ENCODE assay signal across 10 cellular contexts in genomic region chr6:163260111-163260895, GRCh38.
A peak's percentile ranks its signal among the peaks of the same experiment; 100 is the strongest.
DNase-seq lines count a peak whose midpoint lies in the region; ATAC-seq and TF ChIP-seq lines count a peak whose summit lies in the region.
"Had no signal": no experiment of that assay in that cellular context is flagged by ENCODE, and none has a peak within 500 bp of the region (broad histone marks: within the 10 kb centered on the region; RNA-seq: fewer than 3 reads in every experiment).

No MANE protein-coding gene starts in this region.

- TF ChIP-seq CTCF in CD14-positive monocyte (IDR thresholded peaks at IDR 0.05) = no peak
- no peak for TF ChIP-seq CTCF in gastroesophageal sphincter (IDR thresholded peaks at IDR 0.05)
- TF ChIP-seq CTCF in PC-9 (conservative IDR thresholded peaks at IDR 0.05) = no peak

- H4K20me1 ChIP-seq in PC-9 (ENCODE audit: insufficient read depth) = no peaks in the 10 kb centered on the region

- H3K4me1 ChIP-seq in gastroesophageal sphincter = peaks cover 0 to 20% (median 12%) of the 10 kb centered on the region in 3 donors
- H3K4me1 ChIP-seq in neuron (ENCODE audit: insufficient read depth, low read length) = peaks cover 33% of the 10 kb centered on the region
- peaks cover 9% of the 10 kb centered on the region for H3K4me1 ChIP-seq in PC-9 (replicated peaks; ENCODE audit: insufficient read depth)

- TF ChIP-seq EP300 in gastroesophageal sphincter (IDR thresholded peaks at IDR 0.05) = no peak

- H3K36me3 ChIP-seq in gastroesophageal sphincter (no peaks in the 10 kb centered on the region), neuron (ENCODE audit: insufficient read depth, low read length) (no peaks in the 10 kb centered on the region), PC-9 (ENCODE audit: low read depth) (no peaks in the 10 kb centered on the region)

- no peaks in the 10 kb centered on the region for H3K9me3 ChIP-seq in gastroesophageal sphincter
- H3K9me3 ChIP-seq in neuron (ENCODE audit: low read length) = peaks cover 2% of the 10 kb centered on the region
- no peaks in the 10 kb centered on the region for H3K9me3 ChIP-seq in PC-9 (ENCODE audit: insufficient read depth, low read depth)

- intact Hi-C loops in CD14-positive monocyte (cut with micrococcal nuclease) = no loop called here
- intact Hi-C loops in PC-9 (cut with micrococcal nuclease; ENCODE audit: unreplicated experiment) = no loop called here

- H2AFZ ChIP-seq in neuron (ENCODE audit: low read depth, low read length) (peak overlapping the region; percentile 85), PC-9 (no peak overlapping the region)

- no TSS peak for BruUV-seq in PC-9 (replicated peaks; lab: Mats Ljungman, UMichigan)

- no peaks in the 10 kb centered on the region for H3K27me3 ChIP-seq in gastroesophageal sphincter
- no peaks in the 10 kb centered on the region for H3K27me3 ChIP-seq in neuron (ENCODE audit: insufficient read depth, low read length)
- no peaks in the 10 kb centered on the region for H3K27me3 ChIP-seq in PC-9 (ENCODE audit: insufficient read depth, low read depth)

- H3K4me2 ChIP-seq in PC-9 = no peak overlapping the region

- DNase-seq in CD14-positive monocyte (ENCODE audit: low spot score) (no peak), NCI-H526 treated with DMSO at 0.1 percent for 48 hours (lab: John Stamatoyannopoulos, UW) (peak; percentile 72), PC-9 (no peak), NCI-H446 (lab: John Stamatoyannopoulos, UW) (no peak)
- no peak for DNase-seq in NK-92 treated with Interleukin-12 subunit alpha and Interleukin-12 subunit beta, amount 100 ng/mL, for 24 hours (lab: John Stamatoyannopoulos, UW)
- DNase-seq: stimulated activated naive CD4-positive, alpha-beta T cell had no signal

- 0 out of 2 replicates have a peak, but pooled peaks cover 5% of the 10 kb centered on the region for H3F3A ChIP-seq in PC-9 (ENCODE audit: insufficient read depth, low read depth)

- no peaks in the 10 kb centered on the region for H3K36me3 Mint-ChIP-seq in CD14-positive monocyte

- peaks cover 14% of the 10 kb centered on the region for H3K4me1 Mint-ChIP-seq in CD14-positive monocyte

- H3K27ac ChIP-seq in gastroesophageal sphincter (peak overlapping the region in 2 of 4 donors; percentile 10 to 14), PC-9 (no peak overlapping the region)
- H3K27ac ChIP-seq: VCaP had no signal

- no peaks in the 10 kb centered on the region for H3K79me2 ChIP-seq in PC-9 (ENCODE audit: low read depth)

- ATAC-seq in gastroesophageal sphincter (peak; percentile 22), HG03521 (IDR thresholded peaks at IDR 0.05; ENCODE audit: unreplicated experiment) (no peak)

- peaks cover 0 to 3% (median 0%) of the 10 kb centered on the region in 7 donors for H3K9me3 Mint-ChIP-seq in CD14-positive monocyte

- WGBS in gastroesophageal sphincter (ENCODE audit: low coverage in 1 of 2), 2 donors = 1 to 10% methylated on average over 12 to 20 of the region's 21 CpGs

- POLR2A ChIA-PET in PC-9 (lab: Charles Lee; ENCODE audit: unreplicated experiment) = no interaction called here

- no peak for TF ChIP-seq POLR2A in gastroesophageal sphincter (IDR thresholded peaks at IDR 0.05)

- no peaks in the 10 kb centered on the region for H3K9me2 ChIP-seq in PC-9 (ENCODE audit: insufficient read depth)

- peak overlapping the region; percentile 77 to 88 for H3K4me3 Mint-ChIP-seq in CD14-positive monocyte

- H3K4me3 ChIP-seq in gastroesophageal sphincter = peak overlapping the region in 1 of 2 donors; percentile 39
- H3K4me3 ChIP-seq in neuron (ENCODE audit: low read length) = peak overlapping the region; percentile 44
- H3K4me3 ChIP-seq in PC-9 = no peak overlapping the region

- peak overlapping the region in 3 of 7 donors; percentile 61 to 74 (median 63) for H3K27ac Mint-ChIP-seq in CD14-positive monocyte

- H3K27me3 Mint-ChIP-seq in CD14-positive monocyte (ENCODE audit: low read depth in 3 of 3) = peaks cover 0 to 4% (median 3%) of the 10 kb centered on the region in 3 donors

- CTCF ChIA-PET in PC-9 (lab: Charles Lee) = no interaction called here
